12 cellular contexts compared by ENCODE assay signal in the genomic region with DNA sequence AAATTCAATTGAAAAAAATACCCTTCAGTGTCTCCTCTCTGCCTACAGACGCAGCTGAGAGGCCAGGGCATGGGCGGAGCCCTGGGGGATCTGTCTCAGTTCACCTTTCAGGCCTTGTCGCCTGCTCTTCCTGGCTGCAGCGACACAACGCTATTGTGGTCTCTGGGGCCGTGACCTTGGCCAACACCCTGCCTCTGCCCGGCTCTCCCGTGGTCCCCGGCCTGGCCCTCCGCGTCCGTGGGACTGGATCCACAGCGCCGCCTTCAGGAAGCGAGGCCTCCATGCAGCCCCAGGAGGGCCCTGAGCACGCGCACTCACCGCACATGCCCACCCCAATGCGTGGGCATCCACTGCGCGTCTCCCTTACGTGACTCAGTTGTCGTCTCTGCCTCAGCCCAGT.
DNase-seq lines count a peak whose midpoint lies in the region; ATAC-seq and TF ChIP-seq lines count a peak whose summit lies in the region.
"Had no signal": no experiment of that assay in that cellular context is flagged by ENCODE, and none has a peak within 500 bp of the region (broad histone marks: within the 10 kb centered on the region; RNA-seq: fewer than 3 reads in every experiment).

No MANE protein-coding gene starts in this region.

- no peak overlapping the region for H3K14ac ChIP-seq in IMR-90 (replicated peaks; ENCODE audit: low read depth, low read length)

- no peak overlapping the region for H2BK5ac ChIP-seq in IMR-90 (ENCODE audit: low read depth, low read length, poor library complexity, severe bottlenecking)

- H3K4ac ChIP-seq in IMR-90 (ENCODE audit: low read depth, low read length) = no peak overlapping the region

- H2BK15ac ChIP-seq in IMR-90 (ENCODE audit: low read depth, low read length) = no peak overlapping the region

- in situ Hi-C loops in IMR-90 (cut with MboI; ENCODE audit: low sequenced_read_pairs) = no loop called here

- no peaks in the 10 kb centered on the region for H3K9me1 ChIP-seq in IMR-90 (ENCODE audit: insufficient read depth, low read length)

- ATAC-seq in IMR-90 (ENCODE audit: low read depth) (no peak), foreskin keratinocyte (peak; percentile 45), HG03439 (IDR thresholded peaks at IDR 0.05; ENCODE audit: unreplicated experiment) (no peak)
- ATAC-seq in CD8-positive, alpha-beta T cell = no peak
- ATAC-seq: pancreas had no signal

- no peak overlapping the region for H2AK9ac ChIP-seq in IMR-90 (replicated peaks; ENCODE audit: low read depth, low read length, poor library complexity)

- H3K23ac ChIP-seq in IMR-90 (ENCODE audit: low read depth, low read length) = no peak overlapping the region

- H3K27me3 Mint-ChIP-seq in osteocyte (ENCODE audit: unreplicated experiment) = peaks cover 17% of the 10 kb centered on the region
- peaks cover 2% of the 10 kb centered on the region for H3K27me3 Mint-ChIP-seq in CD8-positive, alpha-beta T cell (ENCODE audit: low read depth)

- H2BK20ac ChIP-seq in IMR-90 (ENCODE audit: low read depth, low read length) = no peak overlapping the region

- CTCF ChIA-PET in IMR-90 (lab: Yijun Ruan, JAX) = no interaction called here
- CTCF ChIA-PET in CD8-positive, alpha-beta T cell (lab: Charles Lee) = no interaction called here

- no peaks in the 10 kb centered on the region for H3K9me3 Mint-ChIP-seq in osteocyte (ENCODE audit: unreplicated experiment)
- H3K9me3 Mint-ChIP-seq in CD8-positive, alpha-beta T cell = no peaks in the 10 kb centered on the region

- no peak overlapping the region for H3K4me2 ChIP-seq in IMR-90 (ENCODE audit: low read depth, low read length)
- H3K4me2 ChIP-seq: KMS-11 had no signal

- dilution Hi-C loops in IMR-90 (cut with HindIII; ENCODE audit: low sequenced_read_pairs, unreplicated experiment) = no loop called here

- no peak overlapping the region for H4K91ac ChIP-seq in IMR-90 (ENCODE audit: insufficient read depth, low read depth, low read length)

- H3K79me1 ChIP-seq in IMR-90 (ENCODE audit: low read depth in 1 of 2, low read length in 2 of 2) = no peaks in the 10 kb centered on the region

- no peak overlapping the region for H3K4me3 Mint-ChIP-seq in osteocyte (ENCODE audit: unreplicated experiment)
- no peak overlapping the region for H3K4me3 Mint-ChIP-seq in CD8-positive, alpha-beta T cell

- H2AFZ ChIP-seq in IMR-90 (replicated peaks; ENCODE audit: low read length, poor library complexity) = peak overlapping the region; percentile 61

- H3K4me1 ChIP-seq in ES-I3 (ENCODE audit: insufficient read depth, low read length) (no peaks in the 10 kb centered on the region), IMR-90 (ENCODE audit: control insufficient read depth, insufficient read depth, low read length) (no peaks in the 10 kb centered on the region), foreskin keratinocyte (no peaks in the 10 kb centered on the region)
- no peaks in the 10 kb centered on the region for H3K4me1 ChIP-seq in CD8-positive, alpha-beta T cell (ENCODE audit: insufficient read depth, low read length)
- H3K4me1 ChIP-seq: pancreas, thyroid gland had no signal

- DNase-seq in IMR-90 (no peak), foreskin keratinocyte (no peak), osteocyte (ENCODE audit: extremely low spot score, unreplicated experiment) (no peak), glomerular visceral epithelial cell (ENCODE audit: extremely low spot score) (no peak)
- no peak for DNase-seq in CD8-positive, alpha-beta T cell
- no peak for DNase-seq in effector CD8-positive, alpha-beta T cell (lab: John Stamatoyannopoulos, UW)
- DNase-seq: effector CD4-positive, alpha-beta T cell; pancreas had no signal

- H3K9me3 ChIP-seq in ES-I3 (ENCODE audit: control insufficient read depth, insufficient read depth, low read length) = no peaks in the 10 kb centered on the region
- H3K9me3 ChIP-seq in IMR-90 (ENCODE audit: control insufficient read depth, insufficient read depth, low read length) = no peaks in the 10 kb centered on the region
- H3K9me3 ChIP-seq in CD8-positive, alpha-beta T cell (ENCODE audit: low read length) = no peaks in the 10 kb centered on the region
- H3K9me3 ChIP-seq: pancreas, thyroid gland had no signal

- no peak overlapping the region for H3K18ac ChIP-seq in IMR-90 (ENCODE audit: low read depth, low read length)

- no peak for TF ChIP-seq POLR2A in IMR-90 (IDR thresholded peaks at IDR 0.05; ENCODE audit: low read depth, low read length)

- H4K20me1 ChIP-seq in IMR-90 (ENCODE audit: insufficient read depth, low read length) = no peaks in the 10 kb centered on the region

- H2AK5ac ChIP-seq in IMR-90 (ENCODE audit: low read depth, low read length) = no peak overlapping the region

- peak overlapping the region; percentile 71; the same call in 1 of the 2 replicates for H3K9ac ChIP-seq in ES-I3 (ENCODE audit: low read depth, low read length)
- no peak overlapping the region for H3K9ac ChIP-seq in IMR-90 (ENCODE audit: low read depth, low read length)
- H3K9ac ChIP-seq: KMS-11 had no signal

- no peak overlapping the region for H3K27ac ChIP-seq in IMR-90 (ENCODE audit: insufficient read depth, low read length)
- no peak overlapping the region for H3K27ac ChIP-seq in foreskin keratinocyte
- H3K27ac ChIP-seq in CD8-positive, alpha-beta T cell (ENCODE audit: low read depth, low read length) = no peak overlapping the region
- H3K27ac ChIP-seq: KMS-11, pancreas, thyroid gland had no signal

- H2BK120ac ChIP-seq in IMR-90 (ENCODE audit: low read depth, low read length) = no peak overlapping the region

- no TSS peak for BruUV-seq in IMR-90 (replicated peaks; lab: Mats Ljungman, UMichigan)

- TF ChIP-seq RAD21 in IMR-90 (IDR thresholded peaks at IDR 0.05; ENCODE audit: low read length) = no peak

- POLR2A ChIA-PET in IMR-90 (lab: Charles Lee; ENCODE audit: unreplicated experiment) = no interaction called here
- POLR2A ChIA-PET in CD8-positive, alpha-beta T cell (lab: Charles Lee) = no interaction called here

- no peak overlapping the region for H3K27ac Mint-ChIP-seq in osteocyte (ENCODE audit: unreplicated experiment)
- no peak overlapping the region for H3K27ac Mint-ChIP-seq in CD8-positive, alpha-beta T cell

- H4K8ac ChIP-seq in IMR-90 (ENCODE audit: low read depth in 2 of 2, low read length in 2 of 2) = no peak overlapping the region

- intact Hi-C loops in IMR-90 (cut with micrococcal nuclease) = no loop called here
- intact Hi-C loops in CD8-positive, alpha-beta T cell (cut with DNase I, micrococcal nuclease) = loop anchor here (10.0 kb wide), 2 partner anchors 406 to 1466 kb away; no protein-coding TSS in a partner anchor

- TF ChIP-seq CTCF in IMR-90 (conservative IDR thresholded peaks at IDR 0.05; ENCODE audit: low read depth, low read length) = peak; percentile 13; the same call in 1 of the 2 replicates
- TF ChIP-seq CTCF in foreskin keratinocyte (conservative IDR thresholded peaks at IDR 0.05) = peak; percentile 46
- peak; percentile 21 for TF ChIP-seq CTCF in osteocyte (IDR thresholded peaks at IDR 0.05)
- no peak for TF ChIP-seq CTCF in CD8-positive, alpha-beta T cell (IDR thresholded peaks at IDR 0.05)

- 23% methylated on average over 13 of the region's 23 CpGs; no CpG with 5 or more reads in 1 of the 2 experiments for WGBS in IMR-90 (ENCODE audit: extremely low coverage in 2 of 2, insufficient read length in 1 of 2), 2 experiments

- no peaks in the 10 kb centered on the region for H3K36me3 Mint-ChIP-seq in osteocyte (ENCODE audit: unreplicated experiment)
- H3K36me3 Mint-ChIP-seq in CD8-positive, alpha-beta T cell = no peaks in the 10 kb centered on the region

- H3K36me3 ChIP-seq in ES-I3 (ENCODE audit: insufficient read depth, low read length) = no peaks in the 10 kb centered on the region
- no peaks in the 10 kb centered on the region for H3K36me3 ChIP-seq in IMR-90 (ENCODE audit: control insufficient read depth, insufficient read depth, low read length)
- no peaks in the 10 kb centered on the region for H3K36me3 ChIP-seq in CD8-positive, alpha-beta T cell (ENCODE audit: insufficient read depth, low read length)
- H3K36me3 ChIP-seq: pancreas, thyroid gland had no signal

- H3K27me3 ChIP-seq in IMR-90 (ENCODE audit: control insufficient read depth, insufficient read depth, low read length) (peaks cover 10% of the 10 kb centered on the region), foreskin keratinocyte (peaks cover 3% of the 10 kb centered on the region)
- no peaks in the 10 kb centered on the region for H3K27me3 ChIP-seq in CD8-positive, alpha-beta T cell (ENCODE audit: insufficient read depth, low read length)
- H3K27me3 ChIP-seq: pancreas, thyroid gland had no signal

- H4K5ac ChIP-seq in IMR-90 (ENCODE audit: low read depth, low read length) = no peak overlapping the region

- no peak overlapping the region for H3K56ac ChIP-seq in IMR-90 (ENCODE audit: extremely low read depth, insufficient read depth, low read length)

- H3K4me3 ChIP-seq in IMR-90 (ENCODE audit: insufficient read depth, low read depth, low read length) = no peak overlapping the region; the same call in 1 of the 2 replicates
- H3K4me3 ChIP-seq in CD8-positive, alpha-beta T cell (ENCODE audit: low read depth, low read length) = no peak overlapping the region
- H3K4me3 ChIP-seq: pancreas, thyroid gland had no signal

- no peaks in the 10 kb centered on the region for H3K4me1 Mint-ChIP-seq in osteocyte (ENCODE audit: unreplicated experiment)
- H3K4me1 Mint-ChIP-seq in CD8-positive, alpha-beta T cell (ENCODE audit: low read depth) = no peaks in the 10 kb centered on the region

TF ChIP-seq in IMR-90, 13 proteins besides CTCF, POLR2A, EP300 and RAD21 (continues in another document):
- TF ChIP-seq SMC3 (IDR thresholded peaks at IDR 0.05; ENCODE audit: low read depth, low read length) (no peak), CEBPB (IDR thresholded peaks at IDR 0.05; ENCODE audit: low read depth, low read length) (no peak), BHLHE40 (IDR thresholded peaks at IDR 0.05; ENCODE audit: low read depth, low read length) (no peak), MAZ (IDR thresholded peaks at IDR 0.05; ENCODE audit: borderline replicate concordance, low read depth, low read length) (no peak), MXI1 (IDR thresholded peaks at IDR 0.05; ENCODE audit: borderline replicate concordance, low read depth, low read length) (no peak), MAFK (IDR thresholded peaks at IDR 0.05; ENCODE audit: low read depth, low read length) (no peak), CHD1 (IDR thresholded peaks at IDR 0.05; ENCODE audit: low read depth, low read length) (no peak), FOS (IDR thresholded peaks at IDR 0.05; ENCODE audit: low read depth, low read length) (no peak)
- TF ChIP-seq, protein P1, sequence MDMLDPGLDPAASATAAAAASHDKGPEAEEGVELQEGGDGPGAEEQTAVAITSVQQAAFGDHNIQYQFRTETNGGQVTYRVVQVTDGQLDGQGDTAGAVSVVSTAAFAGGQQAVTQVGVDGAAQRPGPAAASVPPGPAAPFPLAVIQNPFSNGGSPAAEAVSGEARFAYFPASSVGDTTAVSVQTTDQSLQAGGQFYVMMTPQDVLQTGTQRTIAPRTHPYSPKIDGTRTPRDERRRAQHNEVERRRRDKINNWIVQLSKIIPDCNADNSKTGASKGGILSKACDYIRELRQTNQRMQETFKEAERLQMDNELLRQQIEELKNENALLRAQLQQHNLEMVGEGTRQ (IDR thresholded peaks at IDR 0.05; ENCODE audit: low read depth, low read length) = no peak
